In genomic region chr7:101411477-101411954, GRCh38 we compare ENCODE assay signal across 13 cellular contexts. TPM values are rescaled to one million over a fixed set of nuclear protein-coding genes. Genes with fewer than 3 reads are reported as not detected.
DNase-seq lines count a peak whose midpoint lies in the region; ATAC-seq and TF ChIP-seq lines count a peak whose summit lies in the region.
"Had no signal": no experiment of that assay in that cellular context is flagged by ENCODE, and none has a peak within 500 bp of the region (broad histone marks: within the 10 kb centered on the region; RNA-seq: fewer than 3 reads in every experiment).

No MANE protein-coding gene starts in this region.

- H2AFZ ChIP-seq in GM23248 (no peak overlapping the region), neuronal stem cell (ENCODE audit: low read length) (no peak overlapping the region)

- peak; percentile 36 for ATAC-seq in central memory CD8-positive, alpha-beta T cell (replicated peaks; ENCODE audit: extremely low read depth, poor library complexity, severe bottlenecking)
- ATAC-seq in foreskin keratinocyte: no peak
- no peak for ATAC-seq in HG02798 (IDR thresholded peaks at IDR 0.05; ENCODE audit: poor library complexity, unreplicated experiment)
- no peak for ATAC-seq in GM21723 (IDR thresholded peaks at IDR 0.05; ENCODE audit: unreplicated experiment)

- no peak overlapping the region for H3K4me2 ChIP-seq in GM23248 (ENCODE audit: unreplicated experiment)
- H3K4me2 ChIP-seq in neuronal stem cell (ENCODE audit: insufficient read depth, low read length, poor library complexity, severe bottlenecking): peak overlapping the region; percentile 34

- H3K4me1 ChIP-seq in GM23248 (ENCODE audit: insufficient read depth) (no peaks in the 10 kb centered on the region), neuronal stem cell (ENCODE audit: control insufficient read depth in 2 of 2, insufficient read depth in 1 of 2, low read depth in 1 of 2, low read length in 2 of 2) (peaks cover 8 to 13% of the 10 kb centered on the region in 2 donors), foreskin keratinocyte (no peaks in the 10 kb centered on the region)
- H3K4me1 ChIP-seq: vagina had no signal

- H2AK5ac ChIP-seq in neuronal stem cell (ENCODE audit: low read depth, low read length): peak overlapping the region; percentile 85

- no peaks in the 10 kb centered on the region for H4K20me1 ChIP-seq in GM23248 (ENCODE audit: insufficient read depth)

- H3K4me3 ChIP-seq in GM23248 (no peak overlapping the region), neuronal stem cell (ENCODE audit: low read length in 2 of 2) (no peak overlapping the region)
- H3K4me3 ChIP-seq: HAP-1, heart right ventricle, vagina had no signal

- H3K4ac ChIP-seq in neuronal stem cell (ENCODE audit: low read length): no peak overlapping the region

- H3K9me3 ChIP-seq in GM23248 (ENCODE audit: low read depth) (no peaks in the 10 kb centered on the region), neuronal stem cell (replicated peaks in 1 of 2; ENCODE audit: control insufficient read depth in 2 of 2, insufficient read depth in 1 of 2, low read depth in 1 of 2, low read length in 2 of 2) (peaks cover 25 to 41% of the 10 kb centered on the region in 2 donors)
- H3K9me3 ChIP-seq: vagina had no signal

- no peaks in the 10 kb centered on the region for H3K36me3 ChIP-seq in GM23248 (ENCODE audit: low read depth)
- H3K36me3 ChIP-seq in neuronal stem cell (replicated peaks in 1 of 2; ENCODE audit: control insufficient read depth in 2 of 2, insufficient read depth in 2 of 2, low read length in 2 of 2): peaks cover 0 to 7% of the 10 kb centered on the region in 2 donors
- H3K36me3 ChIP-seq: HAP-1, heart right ventricle, vagina had no signal

- H3K9me3 Mint-ChIP-seq in central memory CD8-positive, alpha-beta T cell: peaks cover 7% of the 10 kb centered on the region

- no peak overlapping the region for H3K14ac ChIP-seq in neuronal stem cell (ENCODE audit: low read length)

- 16 to 32% methylated on average over 6 of the region's 6 CpGs for WGBS in GM23248 (ENCODE audit: low coverage in 1 of 2, low lambda C conversion rate in 2 of 2, missing lambda C conversion rate in 2 of 2), 2 experiments
- WGBS in neuronal stem cell (ENCODE audit: extremely low coverage in 2 of 2, insufficient read length in 2 of 2, insufficient replicate concordance in 1 of 2), 2 donors: no CpG with 5 or more reads among the region's 6 CpGs

- H3K9me2 ChIP-seq in GM23248 (ENCODE audit: insufficient read depth): no peaks in the 10 kb centered on the region

- peaks cover 28% of the 10 kb centered on the region for H3K27me3 Mint-ChIP-seq in central memory CD8-positive, alpha-beta T cell

- H3K79me1 ChIP-seq in neuronal stem cell (ENCODE audit: low read depth, low read length): peaks cover 2% of the 10 kb centered on the region

- H4K91ac ChIP-seq in neuronal stem cell (ENCODE audit: low read depth, low read length, poor library complexity): no peak overlapping the region

- no peak overlapping the region for H3K27ac ChIP-seq in GM23248
- no peak overlapping the region for H3K27ac ChIP-seq in neuronal stem cell (replicated peaks; ENCODE audit: low read length)
- no peak overlapping the region for H3K27ac ChIP-seq in foreskin keratinocyte
- H3K27ac ChIP-seq: heart right ventricle, vagina had no signal

- no peak overlapping the region for H3K4me3 Mint-ChIP-seq in central memory CD8-positive, alpha-beta T cell
- H3K4me3 Mint-ChIP-seq: T-helper 1 cell treated with Interleukin-12 subunit alpha and Interleukin-12 subunit beta and Interleukin-4 antibody, amounts not matched to agents 30 μg/mL and 1 μg/mL, for 36 hours had no signal

- no peak overlapping the region for H2BK15ac ChIP-seq in neuronal stem cell (ENCODE audit: low read length)

- H3K36me3 Mint-ChIP-seq in central memory CD8-positive, alpha-beta T cell (ENCODE audit: insufficient read depth): no peaks in the 10 kb centered on the region

- H4K8ac ChIP-seq in neuronal stem cell (ENCODE audit: low read depth, low read length): no peak overlapping the region

- H3K18ac ChIP-seq in neuronal stem cell (ENCODE audit: low read length): peak overlapping the region; percentile 73

- H2BK12ac ChIP-seq in neuronal stem cell (ENCODE audit: low read length): peak overlapping the region; percentile 82

- H3K23ac ChIP-seq in neuronal stem cell (ENCODE audit: low read depth, low read length, poor library complexity): peak overlapping the region; percentile 10

- no peak overlapping the region for H2BK5ac ChIP-seq in neuronal stem cell (ENCODE audit: low read length)

- H3K4me1 Mint-ChIP-seq in central memory CD8-positive, alpha-beta T cell: peaks cover 9% of the 10 kb centered on the region

- DNase-seq in GM23248: peak; percentile 13
- peak; percentile 83 for DNase-seq in NOMO-1 treated with dmso at 0.1 percent for 144 hours (lab: John Stamatoyannopoulos, UW; ENCODE audit: unreplicated experiment)
- no peak for DNase-seq in central memory CD8-positive, alpha-beta T cell (ENCODE audit: low spot score in 2 of 2)
- DNase-seq in neuronal stem cell (ENCODE audit: low spot score): no peak
- no peak for DNase-seq in NCI-H1930 (lab: John Stamatoyannopoulos, UW)
- DNase-seq in foreskin keratinocyte: no peak

- H2BK120ac ChIP-seq in neuronal stem cell (ENCODE audit: low read depth, low read length): no peak overlapping the region

- H3K27me3 ChIP-seq in GM23248 (replicated peaks; ENCODE audit: insufficient read depth) (peaks cover 33% of the 10 kb centered on the region), neuronal stem cell (ENCODE audit: control insufficient read depth in 3 of 3, insufficient read depth in 3 of 3, low read depth in 1 of 3, low read length in 3 of 3) (no peaks in the 10 kb centered on the region), foreskin keratinocyte (no peaks in the 10 kb centered on the region)
- H3K27me3 ChIP-seq: vagina had no signal

- no peak for TF ChIP-seq CTCF in foreskin keratinocyte (conservative IDR thresholded peaks at IDR 0.05)

- H3F3A ChIP-seq in GM23248 (ENCODE audit: insufficient read depth): no peaks in the 10 kb centered on the region

- H3K9ac ChIP-seq in GM23248 (no peak overlapping the region), neuronal stem cell (ENCODE audit: low read depth, low read length, poor library complexity) (no peak overlapping the region)

- in situ Hi-C loops in GM23248 (cut with MboI): no loop called here

- no peaks in the 10 kb centered on the region for H3K79me2 ChIP-seq in GM23248 (ENCODE audit: insufficient read depth)

- no peak overlapping the region for H3K27ac Mint-ChIP-seq in central memory CD8-positive, alpha-beta T cell (ENCODE audit: low read depth)
- H3K27ac Mint-ChIP-seq: effector memory CD8-positive, alpha-beta T cell; T-helper 1 cell treated with Interleukin-12 subunit alpha and Interleukin-12 subunit beta and Interleukin-4 antibody, amounts not matched to agents 30 μg/mL and 1 μg/mL, for 36 hours had no signal

RNA-seq across cellular contexts. Expression of gene COL26A1, which starts 48.8 kb away (rescaled TPM):
- total RNA-seq in GM23248 (2014; rRNA removed; shearing (Covaris generic)): 1.6 TPM in 1 of 2 replicates, not detected in the other
- polyA plus RNA-seq in GM23248 (2016; fragmentation: Nextera tagmentation; extraction: Ambion mirVana) (not detected in 2 replicates), foreskin keratinocyte (not detected in 2 replicates)
- 74.9 TPM for polyA plus RNA-seq in neuronal stem cell (2013, experiment 1 of 2)
- polyA plus RNA-seq in neuronal stem cell (2013, experiment 2 of 2): 74.1 TPM
- total RNA-seq in foreskin keratinocyte: not detected in 2 replicates
- total RNA-seq: vagina had no signal

Comparison
In these comparisons a context has a peak if more than half of its experiments do, and no peak if none do; other contexts are left out.
1. DNase-seq: peak in GM23248 (single experiment) and NOMO-1 treated with dmso at 0.1 percent for 144 hours (single experiment); none in central memory CD8-positive, alpha-beta T cell (0 of 2), neuronal stem cell (single experiment), NCI-H1930 (0 of 2) and foreskin keratinocyte (0 of 2).